32 cellular contexts compared by ENCODE assay signal in the genomic region with DNA sequence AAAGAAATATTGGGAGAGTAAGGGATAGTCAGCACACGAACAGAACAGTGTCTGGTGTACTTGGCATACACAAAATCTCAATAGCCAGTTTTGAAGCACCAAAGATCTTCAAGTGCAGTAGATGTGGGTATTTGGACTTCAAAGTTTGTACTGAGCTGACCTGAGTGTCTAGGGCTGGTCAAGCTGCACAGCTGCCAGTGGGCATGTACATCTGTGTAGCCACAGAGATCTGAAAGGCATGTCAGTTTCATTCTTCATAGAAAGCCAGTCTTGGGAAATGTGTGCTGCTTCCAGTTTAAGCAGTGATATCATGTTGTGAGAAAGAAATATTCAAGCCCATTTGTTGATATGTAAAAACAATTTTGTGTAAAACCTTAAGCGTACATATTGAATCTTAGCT.
"Had no signal": no experiment of that assay in that cellular context is flagged by ENCODE, and none has a peak within 500 bp of the region (broad histone marks: within the 10 kb centered on the region; RNA-seq: fewer than 3 reads in every experiment).

No MANE protein-coding gene starts in this region.

- DNase-seq: Kasumi-1, NCI-H1048, NCI-H1092 treated with DMSO at 0.1 percent for 48 hours, NCI-H1105 treated with DMSO at 0.1 percent for 48 hours, NCI-H1417, NCI-H1436, NCI-H146, NCI-H1694, NCI-H187, NCI-H1930, NCI-H2029 treated with DMSO at 0.1 percent for 48 hours, NCI-H2081 treated with DMSO at 0.1 percent for 48 hours, NCI-H2107, NCI-H2171, NCI-H226, NCI-H446 treated with DMSO at 0.1 percent for 48 hours, NCI-H510A, NCI-H524, NCI-H526, NCI-H69, NCI-H748 treated with DMSO at 0.1 percent for 48 hours, NCI-H82, PC-9, SHP77, SIG-M5, SJCRH30, T-cell had no signal

- H3K27me3 ChIP-seq: SJCRH30 had no signal

- H3K27ac ChIP-seq: PC-9, RWPE1, SJCRH30, SK-N-MC had no signal

- ATAC-seq: Panc1, Right ventricle myocardium inferior, SK-N-SH treated with all-trans-retinoic acid at 6 μM for 48 hours, T-cell had no signal

- H3K4me1 ChIP-seq: SJCRH30 had no signal

- H3K4me3 ChIP-seq: PC-9, SJCRH30, SK-N-MC had no signal

- H3K4me2 ChIP-seq: PC-9 had no signal

- H2AFZ ChIP-seq: PC-9 had no signal

- H3K9me3 ChIP-seq: SJCRH30 had no signal

- H3K36me3 ChIP-seq: SJCRH30 had no signal
